16 cellular contexts compared by ENCODE assay signal in genomic region chr2:46171996-46172546, GRCh38.
DNase-seq lines count a peak whose midpoint lies in the region; ATAC-seq, FAIRE-seq and TF ChIP-seq lines count a peak whose summit lies in the region.
"Had no signal": no experiment of that assay in that cellular context is flagged by ENCODE, and none has a peak within 500 bp of the region (broad histone marks: within the 10 kb centered on the region; RNA-seq: fewer than 3 reads in every experiment).

No MANE protein-coding gene starts in this region.

- POLR2A ChIA-PET in Caco-2 (lab: Charles Lee), result interaction anchor here (0.6 kb wide), 1 partner anchor 453 kb away, joined by 5 read pairs; no protein-coding TSS in a partner anchor
- POLR2A ChIA-PET in MCF 10A (lab: Yijun Ruan, JAX), result interaction anchor here (0.7 to 3.5 kb wide), 19 partner anchors 9 to 322 kb away, joined by 3 to 31 read pairs (median 4); partner anchors contain the start of gene EPAS1
- POLR2A ChIA-PET in HepG2 (lab: Yijun Ruan, JAX), result no interaction called here

- WGBS in HepG2 (ENCODE audit: low lambda C conversion rate), result 65% methylated on average over 8 of the region's 14 CpGs

- H3K9ac ChIP-seq in HepG2 (ENCODE audit: insufficient read depth, low read depth, low read length), result no peak overlapping the region

- no peak overlapping the region for H3K27ac Mint-ChIP-seq in Caco-2 (ENCODE audit: unreplicated experiment)
- H3K27ac Mint-ChIP-seq in MCF 10A (ENCODE audit: low read depth, unreplicated experiment), result peak overlapping the region; percentile 70
- H3K27ac Mint-ChIP-seq: activated B cell treated with CpG ODN at 0.5 μM for 24 hours; effector memory CD8-positive, alpha-beta T cell; progenitor cell of endocrine pancreas; stimulated activated naive CD8-positive, alpha-beta T cell treated with anti-CD3 and anti-CD28 coated beads, Interleukin-15, Interleukin-2, amounts not matched to agents 100 ng/mL and 50 ng/mL, for 24 hours had no signal

- H3K36me3 ChIP-seq in Caco-2 (ENCODE audit: control insufficient read depth, insufficient read depth, low read length) (no peaks in the 10 kb centered on the region), HepG2 (replicated peaks in 1 of 2; ENCODE audit: control insufficient read depth in 1 of 2, insufficient read depth in 2 of 2, low read length in 2 of 2) (no peaks in the 10 kb centered on the region)

- H3K4me2 ChIP-seq in HepG2 (ENCODE audit: low read depth, low read length), result no peak overlapping the region

- H3K79me2 ChIP-seq in HepG2 (ENCODE audit: insufficient read depth, low read length), result no peaks in the 10 kb centered on the region

- H3K9me3 ChIP-seq in Caco-2, result no peaks in the 10 kb centered on the region
- H3K9me3 ChIP-seq in HepG2 (ENCODE audit: low read length), result no peaks in the 10 kb centered on the region
- H3K9me3 ChIP-seq: SJSA1 had no signal

- H3K27me3 Mint-ChIP-seq in Caco-2 (ENCODE audit: insufficient read depth, unreplicated experiment), result no peaks in the 10 kb centered on the region
- H3K27me3 Mint-ChIP-seq in MCF 10A (ENCODE audit: insufficient read depth, unreplicated experiment), result no peaks in the 10 kb centered on the region
- H3K27me3 Mint-ChIP-seq: activated B cell treated with CpG ODN at 0.5 μM for 24 hours; effector memory CD8-positive, alpha-beta T cell; stimulated activated naive CD8-positive, alpha-beta T cell treated with anti-CD3 and anti-CD28 coated beads, Interleukin-15, Interleukin-2, amounts not matched to agents 100 ng/mL and 50 ng/mL, for 24 hours had no signal

- no peak overlapping the region for H3K27ac ChIP-seq in HepG2 (ENCODE audit: extremely low read length, insufficient read depth, low read length)
- H3K27ac ChIP-seq: SJSA1 had no signal

- CTCF ChIA-PET in Caco-2 (lab: Charles Lee), result no interaction called here
- CTCF ChIA-PET in MCF 10A (lab: Yijun Ruan, JAX), result interaction anchor here (0.6 to 2.2 kb wide), 18 partner anchors 8 to 1941 kb away, joined by 3 to 21 read pairs (median 3); no protein-coding TSS in a partner anchor
- CTCF ChIA-PET in HepG2 (lab: Yijun Ruan, JAX; ENCODE audit: low intra/inter-chr PET ratio, low total read pairs), result no interaction called here

- H3K4me1 ChIP-seq in Caco-2, result peaks cover 81% of the 10 kb centered on the region
- H3K4me1 ChIP-seq in HepG2 (ENCODE audit: insufficient read depth, low read length), result peaks cover 19% of the 10 kb centered on the region

- in situ Hi-C loops in HepG2 (cut with HindIII; ENCODE audit: extremely low pct_ligation_motif_present, low pct_unique_long_range_greater_than_20kb), result no loop called here

- FAIRE-seq in HepG2 (lab: Jason Lieb, UNC), result no peak

- H3K27me3 ChIP-seq in Caco-2 (replicated peaks; ENCODE audit: control insufficient read depth, insufficient read depth, low read length) (no peaks in the 10 kb centered on the region), HepG2 (ENCODE audit: control insufficient read depth in 1 of 2, insufficient read depth in 2 of 2, low read length in 2 of 2) (peaks cover 4 to 29% of the 10 kb centered on the region in 2 experiments; a peak in 3 of 5 replicates)
- H3K27me3 ChIP-seq: SJSA1 had no signal

- no TSS peak for BruUV-seq in Caco-2 (replicated peaks; lab: Mats Ljungman, UMichigan)
- BruUV-seq in MCF 10A (replicated peaks; lab: Mats Ljungman, UMichigan), result no TSS peak
- no TSS peak for BruUV-seq in HepG2 (replicated peaks; lab: Mats Ljungman, UMichigan)

- H3K4me3 ChIP-seq in Caco-2 (ENCODE audit: low read depth, low read length), result no peak overlapping the region
- no peak overlapping the region for H3K4me3 ChIP-seq in HepG2 (replicated peaks in 1 of 3; ENCODE audit: insufficient read depth in 1 of 3, low read depth in 2 of 3, low read length in 3 of 3)
- H3K4me3 ChIP-seq: SJSA1 had no signal

- TF ChIP-seq EP300 in HepG2 (IDR thresholded peaks at IDR 0.05; ENCODE audit: low read depth in 2 of 2, low read length in 2 of 2), result no peak
- no peak for TF ChIP-seq EP300 in HepG2 (CRISPR knock-in tag; IDR thresholded peaks at IDR 0.05; ENCODE audit: borderline replicate concordance)

- TF ChIP-seq CTCF in Caco-2 (IDR thresholded peaks at IDR 0.05; ENCODE audit: insufficient read depth in 1 of 2, low read depth in 1 of 2, low read length in 1 of 2, severe bottlenecking in 1 of 2, unreplicated experiment in 1 of 2) (peak in 1 of 2 experiments; percentile 16), MCF 10A (IDR thresholded peaks at IDR 0.05; ENCODE audit: unreplicated experiment) (peak; percentile 40), HepG2 (CRISPR knock-in tag; IDR thresholded peaks at IDR 0.05) (peak; percentile 17; the same call in 1 of the 2 replicates)

- TF ChIP-seq POLR2A in HepG2 (IDR thresholded peaks at IDR 0.05; ENCODE audit: insufficient read depth in 1 of 2, low read depth in 2 of 2, low read length in 2 of 2), result no peak

- H3K36me3 Mint-ChIP-seq in Caco-2 (ENCODE audit: insufficient read depth, unreplicated experiment) (no peaks in the 10 kb centered on the region), MCF 10A (ENCODE audit: insufficient read depth, unreplicated experiment) (peaks cover 4% of the 10 kb centered on the region)

- ATAC-seq in HepG2, result peak; percentile 73
- ATAC-seq in HG02885 (IDR thresholded peaks at IDR 0.05; ENCODE audit: poor library complexity, unreplicated experiment), result no peak
- no peak for ATAC-seq in HG03039 (IDR thresholded peaks at IDR 0.05; ENCODE audit: unreplicated experiment)
- ATAC-seq: effector memory CD8-positive, alpha-beta T cell had no signal

- H2AFZ ChIP-seq in HepG2 (ENCODE audit: low read length), result no peak overlapping the region

- DNase-seq in Caco-2 (peak; percentile 54 to 56), LoVo (ENCODE audit: low spot score) (peak; percentile 48), MCF 10A (ENCODE audit: unreplicated experiment) (peak; percentile 89), HepG2 (ENCODE audit: low spot score) (peak; percentile 13), putamen (ENCODE audit: low spot score) (no peak), COLO668 (lab: John Stamatoyannopoulos, UW; ENCODE audit: unreplicated experiment) (no peak)
- DNase-seq: activated B cell treated with CpG ODN at 0.5 μM for 24 hours; activated T-cell treated with anti-CD3 and anti-CD28 coated beads, Interleukin-2, amount 50 U/mL, for 1 hour; effector memory CD8-positive, alpha-beta T cell; hypothalamus; stimulated activated CD4-positive, alpha-beta T cell treated with anti-CD3 and anti-CD28 coated beads, Interleukin-4, amount 100 ng/mL, for 24 hours had no signal

- H4K20me1 ChIP-seq in HepG2 (ENCODE audit: insufficient read depth, low read length), result peaks cover 4% of the 10 kb centered on the region; the same call in 1 of the 2 replicates

- H3K4me3 Mint-ChIP-seq in Caco-2 (ENCODE audit: unreplicated experiment) (no peak overlapping the region), MCF 10A (ENCODE audit: unreplicated experiment) (peak overlapping the region; percentile 35)
- H3K4me3 Mint-ChIP-seq: activated B cell treated with CpG ODN at 0.5 μM for 24 hours; effector memory CD8-positive, alpha-beta T cell; stimulated activated naive CD8-positive, alpha-beta T cell treated with anti-CD3 and anti-CD28 coated beads, Interleukin-15, Interleukin-2, amounts not matched to agents 100 ng/mL and 50 ng/mL, for 24 hours had no signal

- intact Hi-C loops in Caco-2 (cut with micrococcal nuclease; ENCODE audit: unreplicated experiment), result loop anchor here (2.0 to 5.0 kb wide), 5 partner anchors 50 to 165 kb away; partner anchors contain the start of gene EPAS1
- intact Hi-C loops in MCF 10A (cut with micrococcal nuclease), result loop anchor here (2.0 to 5.0 kb wide), 3 partner anchors 75 to 125 kb away; partner anchors contain the start of gene EPAS1
- intact Hi-C loops in HepG2 (cut with micrococcal nuclease; ENCODE audit: unreplicated experiment), result no loop called here

- no peaks in the 10 kb centered on the region for H3K9me3 Mint-ChIP-seq in Caco-2 (ENCODE audit: unreplicated experiment)
- H3K9me3 Mint-ChIP-seq in MCF 10A (ENCODE audit: unreplicated experiment), result no peaks in the 10 kb centered on the region
- H3K9me3 Mint-ChIP-seq: activated B cell treated with CpG ODN at 0.5 μM for 24 hours; effector memory CD8-positive, alpha-beta T cell; stimulated activated naive CD8-positive, alpha-beta T cell treated with anti-CD3 and anti-CD28 coated beads, Interleukin-15, Interleukin-2, amounts not matched to agents 100 ng/mL and 50 ng/mL, for 24 hours had no signal

- no peak for TF ChIP-seq RAD21 in HepG2 (CRISPR knock-in tag; IDR thresholded peaks at IDR 0.05)

- H3K4me1 Mint-ChIP-seq in Caco-2 (ENCODE audit: low read depth, unreplicated experiment) (peaks cover 60% of the 10 kb centered on the region), MCF 10A (ENCODE audit: insufficient read depth, unreplicated experiment) (peaks cover 35% of the 10 kb centered on the region)
- H3K4me1 Mint-ChIP-seq: activated B cell treated with CpG ODN at 0.5 μM for 24 hours had no signal

TF ChIP-seq in HepG2, 621 proteins besides CTCF, POLR2A, EP300 and RAD21 (continues in another document):
- TF ChIP-seq SMC3 (IDR thresholded peaks at IDR 0.05; ENCODE audit: low read length), result 0 out of 2 replicates have a peak, but pooled peaks have one; percentile 2
- no peak for TF ChIP-seq FOXP1 (IDR thresholded peaks at IDR 0.05)
- no peak for TF ChIP-seq FOXP1 (CRISPR knock-in tag; IDR thresholded peaks at IDR 0.05)
- TF ChIP-seq PITX1 (CRISPR knock-in tag; IDR thresholded peaks at IDR 0.05), result no peak
- TF ChIP-seq ZBTB2 (CRISPR knock-in tag; IDR thresholded peaks at IDR 0.05; ENCODE audit: low read depth), result no peak
- TF ChIP-seq SYNCRIP (IDR thresholded peaks at IDR 0.05; ENCODE audit: insufficient read depth, low read depth, low read length), result no peak
- TF ChIP-seq IRF9 (CRISPR knock-in tag; IDR thresholded peaks at IDR 0.05; ENCODE audit: borderline replicate concordance), result no peak
- no peak for TF ChIP-seq ZNF136 (CRISPR knock-in tag; IDR thresholded peaks at IDR 0.05; ENCODE audit: low read depth)

Comparison
In these comparisons a context has a peak if more than half of its experiments do, and no peak if none do; other contexts are left out.
1. DNase-seq: peak in Caco-2 (2 of 2), LoVo (single experiment), MCF 10A (single experiment) and HepG2 (single experiment); none in putamen (single experiment) and COLO668 (single experiment).